Comparison of ENCODE assay signal across 11 cellular contexts in the genomic region with DNA sequence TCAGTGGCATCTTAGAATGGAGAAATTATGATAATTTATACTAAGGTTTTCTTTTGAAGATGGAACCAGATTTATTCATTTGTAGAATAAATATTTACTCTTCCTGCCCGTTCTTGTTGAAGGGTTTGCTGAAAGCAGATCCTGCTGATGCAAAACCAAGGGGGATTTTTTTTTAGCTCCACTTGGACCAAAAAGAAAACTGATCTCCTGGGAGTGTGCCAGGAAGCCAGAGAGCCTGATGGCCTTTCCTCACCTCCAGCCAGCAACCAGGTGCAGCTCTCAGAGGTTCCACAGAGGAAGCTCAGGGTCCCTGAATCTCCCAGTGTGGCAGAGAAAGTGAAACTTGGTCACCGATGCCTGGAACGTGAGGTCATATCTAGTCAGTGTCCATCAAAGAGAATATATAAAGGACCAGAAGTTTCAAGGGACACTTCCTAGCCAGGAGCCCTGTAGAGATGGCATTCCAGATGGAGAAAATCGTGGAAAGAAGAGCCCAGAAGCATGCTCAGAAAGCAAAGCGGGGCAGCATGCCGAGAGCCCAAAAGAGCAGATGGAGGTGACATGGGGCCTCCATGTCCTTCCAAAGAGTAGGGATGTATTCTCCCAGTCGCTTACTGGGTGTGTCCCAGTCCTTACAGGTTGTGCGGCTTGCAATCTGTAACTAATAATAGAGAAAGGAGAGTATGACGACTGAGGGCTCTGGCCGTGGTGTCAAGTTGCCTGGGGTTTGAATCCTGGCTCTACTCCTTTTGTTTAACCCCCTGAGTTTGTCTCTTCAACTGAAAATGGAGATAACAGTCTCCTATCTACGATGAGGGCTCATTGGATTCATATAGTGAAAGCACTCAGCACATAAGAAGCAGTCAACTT.
DNase-seq lines count a peak whose midpoint lies in the region; ATAC-seq lines count a peak whose summit lies in the region.
"Had no signal": no experiment of that assay in that cellular context is flagged by ENCODE, and none has a peak within 500 bp of the region (broad histone marks: within the 10 kb centered on the region; RNA-seq: fewer than 3 reads in every experiment).

No MANE protein-coding gene starts in this region.

- peak overlapping the region; percentile 49 for H3K27ac Mint-ChIP-seq in stimulated activated effector memory CD8-positive, alpha-beta T cell treated with anti-CD3 and anti-CD28 coated beads, Interleukin-12 subunit alpha, Interleukin-12 subunit beta, amount 100 ng/mL, for 72 hours
- H3K27ac Mint-ChIP-seq: activated naive CD4-positive, alpha-beta T cell treated with anti-CD3 and anti-CD28 coated beads, Interleukin-2, amount 50 U/mL, for 72 hours; memory B cell had no signal

- no peak for ATAC-seq in stimulated activated effector memory CD8-positive, alpha-beta T cell treated with anti-CD3 and anti-CD28 coated beads, Interleukin-12 subunit alpha, Interleukin-12 subunit beta, amount 100 ng/mL, for 72 hours
- no peak for ATAC-seq in GM19328 (IDR thresholded peaks at IDR 0.05; ENCODE audit: unreplicated experiment)
- ATAC-seq: A549; activated naive CD4-positive, alpha-beta T cell treated with anti-CD3 and anti-CD28 coated beads, Interleukin-2, amount 50 U/mL, for 72 hours had no signal

- no peaks in the 10 kb centered on the region for H3K9me3 Mint-ChIP-seq in stimulated activated effector memory CD8-positive, alpha-beta T cell treated with anti-CD3 and anti-CD28 coated beads, Interleukin-12 subunit alpha, Interleukin-12 subunit beta, amount 100 ng/mL, for 72 hours
- H3K9me3 Mint-ChIP-seq: activated naive CD4-positive, alpha-beta T cell treated with anti-CD3 and anti-CD28 coated beads, Interleukin-2, amount 50 U/mL, for 72 hours; memory B cell had no signal

- peak; percentile 43 for DNase-seq in NCI-H146 (lab: John Stamatoyannopoulos, UW)
- no peak for DNase-seq in NCI-H146 treated with DMSO at 0.1 percent for 48 hours (lab: John Stamatoyannopoulos, UW; ENCODE audit: unreplicated experiment)
- DNase-seq in NCI-H2196 treated with DMSO at 0.1 percent for 48 hours (lab: John Stamatoyannopoulos, UW; ENCODE audit: unreplicated experiment), result peak; percentile 42
- DNase-seq in fibroblast of peridontal ligament (ENCODE audit: extremely low read depth), result peak; percentile 51
- DNase-seq in stimulated activated effector memory CD8-positive, alpha-beta T cell treated with anti-CD3 and anti-CD28 coated beads, Interleukin-12 subunit alpha, Interleukin-12 subunit beta, amount 100 ng/mL, for 72 hours (ENCODE audit: low spot score in 2 of 2), result no peak
- DNase-seq in epidermal melanocyte (ENCODE audit: insufficient read length, low spot score), result no peak
- no peak for DNase-seq in KBM-7

- in situ Hi-C loops in KBM-7 (cut with MboI; ENCODE audit: low pct_unique_long_range_greater_than_20kb, low sequenced_read_pairs), result no loop called here

- H3K4me3 Mint-ChIP-seq in stimulated activated effector memory CD8-positive, alpha-beta T cell treated with anti-CD3 and anti-CD28 coated beads, Interleukin-12 subunit alpha, Interleukin-12 subunit beta, amount 100 ng/mL, for 72 hours, result no peak overlapping the region
- H3K4me3 Mint-ChIP-seq: memory B cell had no signal

- no peaks in the 10 kb centered on the region for H3K36me3 Mint-ChIP-seq in stimulated activated effector memory CD8-positive, alpha-beta T cell treated with anti-CD3 and anti-CD28 coated beads, Interleukin-12 subunit alpha, Interleukin-12 subunit beta, amount 100 ng/mL, for 72 hours
- H3K36me3 Mint-ChIP-seq: activated naive CD4-positive, alpha-beta T cell treated with anti-CD3 and anti-CD28 coated beads, Interleukin-2, amount 50 U/mL, for 72 hours; memory B cell had no signal

- no peaks in the 10 kb centered on the region for H3K4me1 Mint-ChIP-seq in stimulated activated effector memory CD8-positive, alpha-beta T cell treated with anti-CD3 and anti-CD28 coated beads, Interleukin-12 subunit alpha, Interleukin-12 subunit beta, amount 100 ng/mL, for 72 hours

Comparison
In these comparisons a context has a peak if more than half of its experiments do, and no peak if none do; other contexts are left out.
1. DNase-seq: peak in NCI-H146 (single experiment), NCI-H2196 treated with DMSO at 0.1 percent for 48 hours (single experiment) and fibroblast of peridontal ligament (single experiment); none in NCI-H146 treated with DMSO at 0.1 percent for 48 hours (single experiment), stimulated activated effector memory CD8-positive, alpha-beta T cell treated with anti-CD3 and anti-CD28 coated beads, Interleukin-12 subunit alpha, Interleukin-12 subunit beta, amount 100 ng/mL, for 72 hours (0 of 2), epidermal melanocyte (single experiment) and KBM-7 (single experiment).